8 cellular contexts compared by ENCODE assay signal in the genomic region with DNA sequence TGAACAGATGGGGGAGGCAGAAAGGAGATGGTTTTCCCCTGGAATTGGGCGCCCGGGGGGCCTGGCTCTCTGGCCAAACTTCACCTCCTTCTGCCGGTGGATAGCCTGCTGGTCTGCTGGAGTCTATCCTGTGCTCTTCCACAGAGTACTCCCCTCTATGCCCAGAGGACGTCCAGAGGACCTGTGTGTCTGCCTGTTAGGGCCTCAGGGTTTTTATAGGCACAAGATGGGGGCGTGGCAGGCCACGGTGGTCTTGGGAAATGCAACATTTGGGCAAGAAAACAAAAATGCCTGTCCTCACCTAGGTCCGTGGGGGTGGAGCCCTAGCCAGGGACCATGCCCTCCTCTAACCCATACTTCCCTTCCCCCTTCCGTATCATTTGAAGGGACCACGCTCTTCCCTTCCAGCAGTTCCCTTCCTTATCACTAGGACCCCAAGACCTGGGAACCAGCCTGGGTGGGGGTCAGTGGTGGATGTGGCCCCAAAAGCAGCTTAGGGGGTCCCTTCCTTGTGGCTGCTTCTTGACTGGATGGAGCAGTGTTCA. TPM values are rescaled to one million over a fixed set of nuclear protein-coding genes. Genes with fewer than 3 reads are reported as not detected.
DNase-seq lines count a peak whose midpoint lies in the region; ATAC-seq and TF ChIP-seq lines count a peak whose summit lies in the region.

No MANE protein-coding gene starts in this region.

- H3K14ac ChIP-seq in neuronal stem cell (ENCODE audit: low read length): no peak overlapping the region

- H2BK15ac ChIP-seq in neuronal stem cell (ENCODE audit: low read length): no peak overlapping the region

- no peaks in the 10 kb centered on the region for H3K9me3 ChIP-seq in neuronal stem cell (replicated peaks in 1 of 2; ENCODE audit: control insufficient read depth in 2 of 2, insufficient read depth in 1 of 2, low read depth in 1 of 2, low read length in 2 of 2)

- H3K18ac ChIP-seq in neuronal stem cell (ENCODE audit: low read length): no peak overlapping the region

- H3K27me3 ChIP-seq in BJ (ENCODE audit: control insufficient read depth, insufficient read depth, low read length) (0 out of 2 replicates have a peak, but pooled peaks cover 1% of the 10 kb centered on the region), dorsolateral prefrontal cortex (no peaks in the 10 kb centered on the region), neuronal stem cell (ENCODE audit: control insufficient read depth in 3 of 3, insufficient read depth in 3 of 3, low read depth in 1 of 3, low read length in 3 of 3) (peaks cover 0 to 6% (median 0%) of the 10 kb centered on the region in 3 experiments)

- H3K9ac ChIP-seq in neuronal stem cell (ENCODE audit: low read depth, low read length, poor library complexity): no peak overlapping the region

- no peaks in the 10 kb centered on the region for H3K79me1 ChIP-seq in neuronal stem cell (ENCODE audit: low read depth, low read length)

- no peaks in the 10 kb centered on the region for H3K4me1 ChIP-seq in neuronal stem cell (ENCODE audit: control insufficient read depth in 2 of 2, insufficient read depth in 1 of 2, low read depth in 1 of 2, low read length in 2 of 2)

- H4K8ac ChIP-seq in neuronal stem cell (ENCODE audit: low read depth, low read length): no peak overlapping the region

- intact Hi-C loops in dorsolateral prefrontal cortex (cut with DNase I): no loop called here

- H3K4me2 ChIP-seq in neuronal stem cell (ENCODE audit: insufficient read depth, low read length, poor library complexity, severe bottlenecking): no peak overlapping the region

- peak overlapping the region; percentile 45 for H3K4me3 ChIP-seq in BJ (ENCODE audit: low read depth, low read length)
- H3K4me3 ChIP-seq in LNCaP clone FGC (ENCODE audit: low read depth, low read length): peak overlapping the region; percentile 61
- H3K4me3 ChIP-seq in dorsolateral prefrontal cortex: peak overlapping the region in 49 of 59 donors; percentile 3 to 61 (median 45)
- H3K4me3 ChIP-seq in neuronal stem cell (ENCODE audit: low read length in 2 of 2): peak overlapping the region in 1 of 2 donors; percentile 32

- no peak for TF ChIP-seq POLR2A in GM18505 (IDR thresholded peaks at IDR 0.05; ENCODE audit: borderline replicate concordance, extremely low read depth, insufficient read depth, insufficient read length)

- CTCF ChIA-PET in BJ (lab: Yijun Ruan, JAX): no interaction called here

- H4K91ac ChIP-seq in neuronal stem cell (ENCODE audit: low read depth, low read length, poor library complexity): no peak overlapping the region

- H3K27ac ChIP-seq in dorsolateral prefrontal cortex (peak overlapping the region in 4 of 59 donors; percentile 13 to 59 (median 30)), neuronal stem cell (replicated peaks; ENCODE audit: low read length) (no peak overlapping the region)

- H3K23ac ChIP-seq in neuronal stem cell (ENCODE audit: low read depth, low read length, poor library complexity): no peak overlapping the region

- H2BK5ac ChIP-seq in neuronal stem cell (ENCODE audit: low read length): no peak overlapping the region

- ATAC-seq in GM18505 (IDR thresholded peaks at IDR 0.05; ENCODE audit: unreplicated experiment): no peak

- no peak overlapping the region for H2BK12ac ChIP-seq in neuronal stem cell (ENCODE audit: low read length)

- no peak overlapping the region for H2AK5ac ChIP-seq in neuronal stem cell (ENCODE audit: low read depth, low read length)

- POLR2A ChIA-PET in BJ (lab: Charles Lee): no interaction called here

- H3K36me3 ChIP-seq in BJ (ENCODE audit: control insufficient read depth, insufficient read depth, low read length): no peaks in the 10 kb centered on the region
- no peaks in the 10 kb centered on the region for H3K36me3 ChIP-seq in neuronal stem cell (replicated peaks in 1 of 2; ENCODE audit: control insufficient read depth in 2 of 2, insufficient read depth in 2 of 2, low read length in 2 of 2)

- no peak overlapping the region for H3K4ac ChIP-seq in neuronal stem cell (ENCODE audit: low read length)

- no peak for TF ChIP-seq CTCF in BJ (IDR thresholded peaks at IDR 0.05; ENCODE audit: insufficient read depth, low read depth, low read length)
- no peak for TF ChIP-seq CTCF in LNCaP clone FGC (IDR thresholded peaks at IDR 0.05; ENCODE audit: control insufficient read depth, extremely low read depth, insufficient read depth)
- no peak for TF ChIP-seq CTCF in dorsolateral prefrontal cortex (IDR thresholded peaks at IDR 0.05 in 54 of 56, conservative IDR thresholded peaks at IDR 0.05 in 2 of 56; ENCODE audit: low read depth in 1 of 56, partially characterized antibody in 56 of 56)

- DNase-seq in BJ (ENCODE audit: low read depth): no peak
- DNase-seq in LNCaP clone FGC (ENCODE audit: low read depth): no peak
- DNase-seq in dorsolateral prefrontal cortex: no peak
- DNase-seq in neuronal stem cell (ENCODE audit: low spot score): no peak
- DNase-seq in epidermal melanocyte (ENCODE audit: insufficient read length, low spot score): no peak
- DNase-seq in SW480 (ENCODE audit: low spot score): no peak
- no peak for DNase-seq in NCI-H2196 (lab: John Stamatoyannopoulos, UW; ENCODE audit: unreplicated experiment)

- no CpG with 5 or more reads among the region's 9 CpGs for WGBS in neuronal stem cell (ENCODE audit: extremely low coverage in 2 of 2, insufficient read length in 2 of 2, insufficient replicate concordance in 1 of 2), 2 donors

- no peak overlapping the region for H2BK120ac ChIP-seq in neuronal stem cell (ENCODE audit: low read depth, low read length)

- H2AFZ ChIP-seq in neuronal stem cell (ENCODE audit: low read length): peak overlapping the region; percentile 75

RNA-seq across cellular contexts. Expression of gene ZNF337, which starts 53.6 kb away (rescaled TPM):
- polyA plus RNA-seq in BJ (2011; rRNA removed): 8.2 and 10.9 TPM in 2 replicates
- 7.9 and 10.2 TPM in 2 replicates for polyA minus RNA-seq in BJ (2011; rRNA and poly(A)+ RNA removed)
- 10 to 100 TPM; 18.1 to 47.1 (median 27.5) TPM for total RNA-seq in dorsolateral prefrontal cortex
- 8.8 TPM for polyA plus RNA-seq in neuronal stem cell (2013, experiment 1 of 2)
- 8.3 TPM for polyA plus RNA-seq in neuronal stem cell (2013, experiment 2 of 2)
